ENCODE assay signal across 23 cellular contexts in the genomic region with DNA sequence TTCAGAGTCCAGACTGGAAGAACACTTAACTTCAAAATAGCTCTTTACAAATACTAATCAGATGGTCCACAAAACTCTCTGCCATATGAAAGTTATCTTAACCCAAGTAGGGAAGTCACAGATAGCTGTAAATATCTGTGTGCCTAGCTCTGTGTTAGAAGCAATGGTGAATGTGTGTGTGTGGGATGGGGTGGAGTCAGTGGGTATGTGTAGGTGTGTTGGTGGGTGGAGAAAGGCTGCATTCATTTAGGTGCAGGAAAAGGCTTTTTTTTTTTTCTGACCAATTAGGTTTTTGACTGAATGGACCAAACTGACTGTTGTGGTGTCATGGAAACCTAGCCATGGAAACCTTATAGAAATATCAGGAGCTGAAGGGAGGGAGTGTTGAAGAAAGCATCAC.
"Had no signal": no experiment of that assay in that cellular context is flagged by ENCODE, and none has a peak within 500 bp of the region (broad histone marks: within the 10 kb centered on the region; RNA-seq: fewer than 3 reads in every experiment).

No MANE protein-coding gene starts in this region.

- H3K27ac Mint-ChIP-seq: activated CD4-positive, alpha-beta T cell treated with anti-CD3 and anti-CD28 coated beads for 36 hours; activated CD8-positive, alpha-beta T cell treated with anti-CD3 and anti-CD28 coated beads for 36 hours; activated naive CD8-positive, alpha-beta T cell treated with anti-CD3 and anti-CD28 coated beads, Interleukin-2, amount 10 ng/mL, durations not matched to agents 7 days and 5 days had no signal

- H3K36me3 ChIP-seq: adrenal gland, Peyer's patch, SJCRH30 had no signal

- H3K27me3 Mint-ChIP-seq: activated CD4-positive, alpha-beta T cell treated with anti-CD3 and anti-CD28 coated beads for 36 hours; activated CD8-positive, alpha-beta T cell treated with anti-CD3 and anti-CD28 coated beads for 36 hours; activated naive CD8-positive, alpha-beta T cell treated with anti-CD3 and anti-CD28 coated beads, Interleukin-2, amount 10 ng/mL, durations not matched to agents 7 days and 5 days had no signal

- H3K9me3 Mint-ChIP-seq: activated CD8-positive, alpha-beta T cell treated with anti-CD3 and anti-CD28 coated beads for 36 hours; activated naive CD8-positive, alpha-beta T cell treated with anti-CD3 and anti-CD28 coated beads, Interleukin-2, amount 10 ng/mL, durations not matched to agents 7 days and 5 days had no signal

- ATAC-seq: activated CD4-positive, alpha-beta T cell treated with anti-CD3 and anti-CD28 coated beads for 36 hours; activated CD8-positive, alpha-beta T cell treated with anti-CD3 and anti-CD28 coated beads for 36 hours had no signal

- H3K4me3 Mint-ChIP-seq: activated CD4-positive, alpha-beta T cell treated with anti-CD3 and anti-CD28 coated beads for 36 hours; activated CD8-positive, alpha-beta T cell treated with anti-CD3 and anti-CD28 coated beads for 36 hours; activated naive CD8-positive, alpha-beta T cell treated with anti-CD3 and anti-CD28 coated beads, Interleukin-2, amount 10 ng/mL, durations not matched to agents 7 days and 5 days had no signal

- H3K4me3 ChIP-seq: adrenal gland, Peyer's patch, SJCRH30 had no signal

- H3K36me3 Mint-ChIP-seq: activated naive CD8-positive, alpha-beta T cell treated with anti-CD3 and anti-CD28 coated beads, Interleukin-2, amount 10 ng/mL, durations not matched to agents 7 days and 5 days had no signal

- H3K4me1 ChIP-seq: adrenal gland, Peyer's patch had no signal

- H3K9me3 ChIP-seq: adrenal gland, Peyer's patch, SK-N-SH had no signal

- H3K27ac ChIP-seq: adrenal gland, Peyer's patch, RWPE1, SJCRH30 had no signal

- DNase-seq: activated CD4-positive, alpha-beta T cell treated with anti-CD3 and anti-CD28 coated beads for 36 hours; activated CD4-positive, alpha-beta T cell treated with anti-CD3 and anti-CD28 coated beads, Interleukin-2, amount 50 U/mL, for 1 hour; activated CD8-positive, alpha-beta memory T cell treated with anti-CD3 and anti-CD28 coated beads, Interleukin-2, amount 50 U/mL, for 4 hours; activated CD8-positive, alpha-beta T cell treated with anti-CD3 and anti-CD28 coated beads for 36 hours; activated naive CD4-positive, alpha-beta T cell treated with anti-CD3 and anti-CD28 coated beads, Interleukin-2, amount 50 U/mL, for 16 hours; activated naive CD8-positive, alpha-beta T cell treated with anti-CD3 and anti-CD28 coated beads, Interleukin-2, amount 10 ng/mL, durations not matched to agents 7 days and 5 days; activated T-cell treated with anti-CD3 and anti-CD28 coated beads, Interleukin-2, amount 50 U/mL, for 1 hour; adrenal gland; anterior cingulate cortex; cerebellar nuclear complex; Kasumi-1; NCI-H1048; NCI-H1694 treated with DMSO at 0.1 percent for 48 hours; NCI-H2081 treated with DMSO at 0.1 percent for 48 hours; NCI-H2171 treated with DMSO at 0.1 percent for 48 hours; NCI-H510A treated with DMSO at 0.1 percent for 48 hours; NCI-H82; Peyer's patch; Right ventricle myocardium superior; SJCRH30; SK-N-SH; T-helper 1 cell had no signal
